In the genomic region with DNA sequence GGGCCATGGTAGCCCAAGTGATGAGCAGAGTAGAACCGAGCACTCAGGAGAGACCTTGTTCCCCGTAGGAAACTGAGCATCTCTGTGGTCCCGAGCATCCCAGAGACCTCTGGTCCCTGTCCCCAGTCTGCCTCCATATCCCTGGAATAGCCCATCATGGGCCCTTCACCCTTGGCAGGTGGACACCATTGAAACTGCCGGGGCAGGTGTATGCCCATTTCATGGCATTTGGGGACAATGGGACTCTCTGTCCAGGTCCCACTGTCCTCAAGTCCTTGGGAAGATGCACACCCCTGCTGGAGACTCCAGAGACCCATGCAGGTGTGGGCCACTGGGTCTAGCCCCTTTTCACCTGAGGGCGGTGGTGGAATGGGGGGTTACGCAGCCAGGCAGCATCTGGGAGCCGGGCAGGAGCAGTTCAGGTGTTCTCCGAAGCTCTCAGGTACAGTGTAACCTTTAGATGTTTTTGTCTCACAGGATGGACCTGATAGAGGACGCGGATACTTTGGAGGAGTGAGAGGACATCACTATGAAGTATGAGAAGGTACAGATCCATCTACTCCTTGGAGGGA, we compare ENCODE assay signal across 16 cellular contexts.
"Had no signal": no experiment of that assay in that cellular context is flagged by ENCODE, and none has a peak within 500 bp of the region (broad histone marks: within the 10 kb centered on the region; RNA-seq: fewer than 3 reads in every experiment).

No MANE protein-coding gene starts in this region.

- H3K27me3 ChIP-seq: colonic mucosa, neutrophil, ovary, tibial artery had no signal

- H3K9me3 ChIP-seq: colonic mucosa, neutrophil, ovary, tibial artery had no signal

- H3K4me1 ChIP-seq: colonic mucosa, tibial artery had no signal

- H3K4me3 Mint-ChIP-seq: naive thymus-derived CD4-positive, alpha-beta T cell; nephron progenitor cell had no signal

- ATAC-seq: naive thymus-derived CD4-positive, alpha-beta T cell; right cardiac atrium; stimulated activated naive CD8-positive, alpha-beta T cell treated with anti-CD3 and anti-CD28 coated beads, Interleukin-15, Interleukin-2, amounts not matched to agents 100 U/mL and 50 U/mL, for 24 hours had no signal

- H3K4me3 ChIP-seq: colonic mucosa, ovary, smooth muscle cell, tibial artery had no signal

- DNase-seq: cerebellar nuclear complex; colonic mucosa; effector CD4-positive, alpha-beta T cell; foreskin melanocyte; hippocampal formation; kidney glomerular epithelial cell; mesendoderm; naive thymus-derived CD4-positive, alpha-beta T cell; nephron progenitor cell; right cardiac atrium; stimulated activated CD4-positive, alpha-beta T cell treated with anti-CD3 and anti-CD28 coated beads, Interleukin-2, amount 100 ng/mL, for 48 hours; stimulated activated naive CD8-positive, alpha-beta T cell treated with anti-CD3 and anti-CD28 coated beads, Interleukin-15, Interleukin-2, amounts not matched to agents 100 U/mL and 50 U/mL, for 24 hours had no signal

- H3K9me3 Mint-ChIP-seq: nephron progenitor cell had no signal

- H3K27ac ChIP-seq: colonic mucosa, neutrophil, ovary, tibial artery had no signal

- H3K27ac Mint-ChIP-seq: naive thymus-derived CD4-positive, alpha-beta T cell; nephron progenitor cell had no signal

- H3K36me3 ChIP-seq: colonic mucosa, neutrophil, ovary had no signal

- H3K27me3 Mint-ChIP-seq: naive thymus-derived CD4-positive, alpha-beta T cell had no signal
